1 cellular context compared by ENCODE assay signal in the genomic region with DNA sequence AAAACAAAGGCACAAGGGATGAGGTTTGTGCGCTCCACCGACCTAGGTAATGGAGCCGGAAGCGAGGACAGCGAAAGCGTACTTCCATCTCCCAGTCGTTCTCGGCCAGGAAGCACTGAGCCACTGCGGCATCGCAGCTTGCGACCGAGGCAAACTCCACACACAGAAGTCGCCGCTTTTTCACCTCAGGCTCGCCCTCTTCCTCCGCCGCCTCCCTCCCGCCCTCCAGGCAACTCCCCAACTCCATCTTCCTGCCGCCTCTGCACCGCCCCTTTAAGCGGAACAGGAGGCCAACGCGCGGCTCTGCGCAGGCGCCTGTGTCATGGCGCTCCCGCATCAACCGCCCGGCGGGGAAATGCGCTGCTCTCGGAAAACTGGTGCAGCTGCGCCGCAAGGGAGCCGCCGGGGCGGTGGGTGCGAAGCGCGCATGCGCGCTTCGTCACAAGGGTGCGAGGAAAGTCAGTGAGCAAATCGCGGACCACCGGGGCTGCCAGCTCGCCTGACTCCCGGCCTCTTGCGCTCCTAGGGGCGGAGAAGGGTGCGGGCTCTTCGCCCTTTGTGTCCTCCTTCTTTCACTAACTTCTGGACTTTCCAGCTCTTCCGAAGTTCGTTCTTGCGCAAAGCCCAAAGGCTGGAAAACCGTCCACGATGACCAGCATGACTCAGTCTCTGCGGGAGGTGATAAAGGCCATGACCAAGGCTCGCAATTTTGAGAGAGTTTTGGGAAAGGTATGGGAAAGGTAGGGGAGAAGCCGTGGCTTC.
TF ChIP-seq lines count a peak whose summit lies in the region.

A gene (plus strand): TSS at position 462 of the 762 bp plus-strand sequence. CDS start 187 bp downstream, at position 649.
A gene with protein sequence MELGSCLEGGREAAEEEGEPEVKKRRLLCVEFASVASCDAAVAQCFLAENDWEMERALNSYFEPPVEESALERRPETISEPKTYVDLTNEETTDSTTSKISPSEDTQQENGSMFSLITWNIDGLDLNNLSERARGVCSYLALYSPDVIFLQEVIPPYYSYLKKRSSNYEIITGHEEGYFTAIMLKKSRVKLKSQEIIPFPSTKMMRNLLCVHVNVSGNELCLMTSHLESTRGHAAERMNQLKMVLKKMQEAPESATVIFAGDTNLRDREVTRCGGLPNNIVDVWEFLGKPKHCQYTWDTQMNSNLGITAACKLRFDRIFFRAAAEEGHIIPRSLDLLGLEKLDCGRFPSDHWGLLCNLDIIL (minus strand): TSS at position 284 of the 762 bp plus-strand sequence. CDS start 37 bp downstream, at position 247.

TF ChIP-seq in K562, 482 proteins besides CTCF, POLR2A, EP300 and RAD21 (continued from another document and continues in another):
- TF ChIP-seq, protein P1, sequence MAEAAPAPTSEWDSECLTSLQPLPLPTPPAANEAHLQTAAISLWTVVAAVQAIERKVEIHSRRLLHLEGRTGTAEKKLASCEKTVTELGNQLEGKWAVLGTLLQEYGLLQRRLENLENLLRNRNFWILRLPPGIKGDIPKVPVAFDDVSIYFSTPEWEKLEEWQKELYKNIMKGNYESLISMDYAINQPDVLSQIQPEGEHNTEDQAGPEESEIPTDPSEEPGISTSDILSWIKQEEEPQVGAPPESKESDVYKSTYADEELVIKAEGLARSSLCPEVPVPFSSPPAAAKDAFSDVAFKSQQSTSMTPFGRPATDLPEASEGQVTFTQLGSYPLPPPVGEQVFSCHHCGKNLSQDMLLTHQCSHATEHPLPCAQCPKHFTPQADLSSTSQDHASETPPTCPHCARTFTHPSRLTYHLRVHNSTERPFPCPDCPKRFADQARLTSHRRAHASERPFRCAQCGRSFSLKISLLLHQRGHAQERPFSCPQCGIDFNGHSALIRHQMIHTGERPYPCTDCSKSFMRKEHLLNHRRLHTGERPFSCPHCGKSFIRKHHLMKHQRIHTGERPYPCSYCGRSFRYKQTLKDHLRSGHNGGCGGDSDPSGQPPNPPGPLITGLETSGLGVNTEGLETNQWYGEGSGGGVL (CRISPR knock-in tag; IDR thresholded peaks at IDR 0.05), result no peak
- TF ChIP-seq U2AF1 (optimal IDR thresholded peaks at IDR 0.05; ENCODE audit: low read depth, low read length) (no peak), RBM15 (IDR thresholded peaks at IDR 0.05; ENCODE audit: insufficient read depth, low read length) (no peak), ZNF274 (IDR thresholded peaks at IDR 0.05; ENCODE audit: borderline replicate concordance, low read depth, low read length) (no peak), FOS (IDR thresholded peaks at IDR 0.05; ENCODE audit: extremely low read depth, insufficient read length) (no peak), ATF1 (CRISPR knock-in tag; IDR thresholded peaks at IDR 0.05) (no peak), ATF1 (tag; IDR thresholded peaks at IDR 0.05) (peak; percentile 84), HCFC1 (IDR thresholded peaks at IDR 0.05; ENCODE audit: low read depth, low read length) (peak; percentile 83), PHB2 (IDR thresholded peaks at IDR 0.05; ENCODE audit: low read depth) (no peak), KLF13 (tag; IDR thresholded peaks at IDR 0.05; ENCODE audit: borderline replicate concordance, low read depth) (peak; percentile 43; the same call in 1 of the 2 replicates), POLR2G (IDR thresholded peaks at IDR 0.05; ENCODE audit: low read depth, low read length) (peak; percentile 96), CTBP1 (IDR thresholded peaks at IDR 0.05; ENCODE audit: borderline replicate concordance) (peak; percentile 98), RBM34 (IDR thresholded peaks at IDR 0.05; ENCODE audit: borderline replicate concordance, insufficient read depth, low read length) (no peak), CXXC5 (CRISPR knock-in tag; IDR thresholded peaks at IDR 0.05) (peak; percentile 95), ZNF253 (CRISPR knock-in tag; conservative IDR thresholded peaks at IDR 0.05) (no peak), KLF6 (CRISPR knock-in tag; IDR thresholded peaks at IDR 0.05; ENCODE audit: borderline replicate concordance) (peak; percentile 15; the same call in 1 of the 2 replicates), MCM3 (IDR thresholded peaks at IDR 0.05) (no peak), PHF8 (IDR thresholded peaks at IDR 0.05; ENCODE audit: borderline replicate concordance, low read length) (peak; percentile 96), ZNF444 (CRISPR knock-in tag; IDR thresholded peaks at IDR 0.05) (no peak), CBX1 (IDR thresholded peaks at IDR 0.05; ENCODE audit: low read depth) (peak; percentile 87), KDM5B (IDR thresholded peaks at IDR 0.05; ENCODE audit: insufficient replicate concordance, low read depth, low read length) (peak; percentile 93), KDM1A (IDR thresholded peaks at IDR 0.05) (no peak; a peak in 1 of 4 replicates), ILK (tag; IDR thresholded peaks at IDR 0.05; ENCODE audit: borderline replicate concordance, low read depth) (no peak), RBM39 (optimal IDR thresholded peaks at IDR 0.05; ENCODE audit: low read depth, low read length) (peak; percentile 88), ZBTB8A (IDR thresholded peaks at IDR 0.05; ENCODE audit: partially characterized antibody) (no peak), GABPA (tag; conservative IDR thresholded peaks at IDR 0.05; ENCODE audit: low read depth) (peak; percentile 92), DPF2 (IDR thresholded peaks at IDR 0.05) (peak; percentile 66), ZBTB7A (IDR thresholded peaks at IDR 0.05; ENCODE audit: borderline replicate concordance, control insufficient read depth, low read depth, low read length) (peak; percentile 81; the same call in 1 of the 2 replicates), E2F3 (CRISPR knock-in tag; IDR thresholded peaks at IDR 0.05) (no peak), PTRF (tag; IDR thresholded peaks at IDR 0.05) (no peak), NFXL1 (CRISPR knock-in tag; IDR thresholded peaks at IDR 0.05) (no peak), ZNF347 (CRISPR knock-in tag; IDR thresholded peaks at IDR 0.05; ENCODE audit: low read depth) (no peak)
- TF ChIP-seq, protein P2, sequence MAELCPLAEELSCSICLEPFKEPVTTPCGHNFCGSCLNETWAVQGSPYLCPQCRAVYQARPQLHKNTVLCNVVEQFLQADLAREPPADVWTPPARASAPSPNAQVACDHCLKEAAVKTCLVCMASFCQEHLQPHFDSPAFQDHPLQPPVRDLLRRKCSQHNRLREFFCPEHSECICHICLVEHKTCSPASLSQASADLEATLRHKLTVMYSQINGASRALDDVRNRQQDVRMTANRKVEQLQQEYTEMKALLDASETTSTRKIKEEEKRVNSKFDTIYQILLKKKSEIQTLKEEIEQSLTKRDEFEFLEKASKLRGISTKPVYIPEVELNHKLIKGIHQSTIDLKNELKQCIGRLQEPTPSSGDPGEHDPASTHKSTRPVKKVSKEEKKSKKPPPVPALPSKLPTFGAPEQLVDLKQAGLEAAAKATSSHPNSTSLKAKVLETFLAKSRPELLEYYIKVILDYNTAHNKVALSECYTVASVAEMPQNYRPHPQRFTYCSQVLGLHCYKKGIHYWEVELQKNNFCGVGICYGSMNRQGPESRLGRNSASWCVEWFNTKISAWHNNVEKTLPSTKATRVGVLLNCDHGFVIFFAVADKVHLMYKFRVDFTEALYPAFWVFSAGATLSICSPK (IDR thresholded peaks at IDR 0.05; ENCODE audit: borderline replicate concordance), result 0 out of 2 replicates have a peak, but pooled peaks have one; percentile 35
- TF ChIP-seq, protein P3, sequence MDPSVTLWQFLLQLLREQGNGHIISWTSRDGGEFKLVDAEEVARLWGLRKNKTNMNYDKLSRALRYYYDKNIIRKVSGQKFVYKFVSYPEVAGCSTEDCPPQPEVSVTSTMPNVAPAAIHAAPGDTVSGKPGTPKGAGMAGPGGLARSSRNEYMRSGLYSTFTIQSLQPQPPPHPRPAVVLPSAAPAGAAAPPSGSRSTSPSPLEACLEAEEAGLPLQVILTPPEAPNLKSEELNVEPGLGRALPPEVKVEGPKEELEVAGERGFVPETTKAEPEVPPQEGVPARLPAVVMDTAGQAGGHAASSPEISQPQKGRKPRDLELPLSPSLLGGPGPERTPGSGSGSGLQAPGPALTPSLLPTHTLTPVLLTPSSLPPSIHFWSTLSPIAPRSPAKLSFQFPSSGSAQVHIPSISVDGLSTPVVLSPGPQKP (CRISPR knock-in tag; IDR thresholded peaks at IDR 0.05), result no peak
- TF ChIP-seq, protein P4, sequence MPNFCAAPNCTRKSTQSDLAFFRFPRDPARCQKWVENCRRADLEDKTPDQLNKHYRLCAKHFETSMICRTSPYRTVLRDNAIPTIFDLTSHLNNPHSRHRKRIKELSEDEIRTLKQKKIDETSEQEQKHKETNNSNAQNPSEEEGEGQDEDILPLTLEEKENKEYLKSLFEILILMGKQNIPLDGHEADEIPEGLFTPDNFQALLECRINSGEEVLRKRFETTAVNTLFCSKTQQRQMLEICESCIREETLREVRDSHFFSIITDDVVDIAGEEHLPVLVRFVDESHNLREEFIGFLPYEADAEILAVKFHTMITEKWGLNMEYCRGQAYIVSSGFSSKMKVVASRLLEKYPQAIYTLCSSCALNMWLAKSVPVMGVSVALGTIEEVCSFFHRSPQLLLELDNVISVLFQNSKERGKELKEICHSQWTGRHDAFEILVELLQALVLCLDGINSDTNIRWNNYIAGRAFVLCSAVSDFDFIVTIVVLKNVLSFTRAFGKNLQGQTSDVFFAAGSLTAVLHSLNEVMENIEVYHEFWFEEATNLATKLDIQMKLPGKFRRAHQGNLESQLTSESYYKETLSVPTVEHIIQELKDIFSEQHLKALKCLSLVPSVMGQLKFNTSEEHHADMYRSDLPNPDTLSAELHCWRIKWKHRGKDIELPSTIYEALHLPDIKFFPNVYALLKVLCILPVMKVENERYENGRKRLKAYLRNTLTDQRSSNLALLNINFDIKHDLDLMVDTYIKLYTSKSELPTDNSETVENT (CRISPR knock-in tag; IDR thresholded peaks at IDR 0.05), result peak; percentile 89
- TF ChIP-seq, protein P5, sequence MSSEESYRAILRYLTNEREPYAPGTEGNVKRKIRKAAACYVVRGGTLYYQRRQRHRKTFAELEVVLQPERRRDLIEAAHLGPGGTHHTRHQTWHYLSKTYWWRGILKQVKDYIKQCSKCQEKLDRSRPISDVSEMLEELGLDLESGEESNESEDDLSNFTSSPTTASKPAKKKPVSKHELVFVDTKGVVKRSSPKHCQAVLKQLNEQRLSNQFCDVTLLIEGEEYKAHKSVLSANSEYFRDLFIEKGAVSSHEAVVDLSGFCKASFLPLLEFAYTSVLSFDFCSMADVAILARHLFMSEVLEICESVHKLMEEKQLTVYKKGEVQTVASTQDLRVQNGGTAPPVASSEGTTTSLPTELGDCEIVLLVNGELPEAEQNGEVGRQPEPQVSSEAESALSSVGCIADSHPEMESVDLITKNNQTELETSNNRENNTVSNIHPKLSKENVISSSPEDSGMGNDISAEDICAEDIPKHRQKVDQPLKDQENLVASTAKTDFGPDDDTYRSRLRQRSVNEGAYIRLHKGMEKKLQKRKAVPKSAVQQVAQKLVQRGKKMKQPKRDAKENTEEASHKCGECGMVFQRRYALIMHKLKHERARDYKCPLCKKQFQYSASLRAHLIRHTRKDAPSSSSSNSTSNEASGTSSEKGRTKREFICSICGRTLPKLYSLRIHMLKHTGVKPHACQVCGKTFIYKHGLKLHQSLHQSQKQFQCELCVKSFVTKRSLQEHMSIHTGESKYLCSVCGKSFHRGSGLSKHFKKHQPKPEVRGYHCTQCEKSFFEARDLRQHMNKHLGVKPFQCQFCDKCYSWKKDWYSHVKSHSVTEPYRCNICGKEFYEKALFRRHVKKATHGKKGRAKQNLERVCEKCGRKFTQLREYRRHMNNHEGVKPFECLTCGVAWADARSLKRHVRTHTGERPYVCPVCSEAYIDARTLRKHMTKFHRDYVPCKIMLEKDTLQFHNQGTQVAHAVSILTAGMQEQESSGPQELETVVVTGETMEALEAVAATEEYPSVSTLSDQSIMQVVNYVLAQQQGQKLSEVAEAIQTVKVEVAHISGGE (CRISPR knock-in tag; IDR thresholded peaks at IDR 0.05), result peak; percentile 95 to 99 (median 98)
- TF ChIP-seq, protein P6, sequence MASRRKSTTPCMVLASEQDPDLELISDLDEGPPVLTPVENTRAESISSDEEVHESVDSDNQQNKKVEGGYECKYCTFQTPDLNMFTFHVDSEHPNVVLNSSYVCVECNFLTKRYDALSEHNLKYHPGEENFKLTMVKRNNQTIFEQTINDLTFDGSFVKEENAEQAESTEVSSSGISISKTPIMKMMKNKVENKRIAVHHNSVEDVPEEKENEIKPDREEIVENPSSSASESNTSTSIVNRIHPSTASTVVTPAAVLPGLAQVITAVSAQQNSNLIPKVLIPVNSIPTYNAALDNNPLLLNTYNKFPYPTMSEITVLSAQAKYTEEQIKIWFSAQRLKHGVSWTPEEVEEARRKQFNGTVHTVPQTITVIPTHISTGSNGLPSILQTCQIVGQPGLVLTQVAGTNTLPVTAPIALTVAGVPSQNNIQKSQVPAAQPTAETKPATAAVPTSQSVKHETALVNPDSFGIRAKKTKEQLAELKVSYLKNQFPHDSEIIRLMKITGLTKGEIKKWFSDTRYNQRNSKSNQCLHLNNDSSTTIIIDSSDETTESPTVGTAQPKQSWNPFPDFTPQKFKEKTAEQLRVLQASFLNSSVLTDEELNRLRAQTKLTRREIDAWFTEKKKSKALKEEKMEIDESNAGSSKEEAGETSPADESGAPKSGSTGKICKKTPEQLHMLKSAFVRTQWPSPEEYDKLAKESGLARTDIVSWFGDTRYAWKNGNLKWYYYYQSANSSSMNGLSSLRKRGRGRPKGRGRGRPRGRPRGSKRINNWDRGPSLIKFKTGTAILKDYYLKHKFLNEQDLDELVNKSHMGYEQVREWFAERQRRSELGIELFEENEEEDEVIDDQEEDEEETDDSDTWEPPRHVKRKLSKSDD (conservative IDR thresholded peaks at IDR 0.05; ENCODE audit: low read length), result peak; percentile 78; the same call in 1 of the 2 replicates
- TF ChIP-seq, protein P7, sequence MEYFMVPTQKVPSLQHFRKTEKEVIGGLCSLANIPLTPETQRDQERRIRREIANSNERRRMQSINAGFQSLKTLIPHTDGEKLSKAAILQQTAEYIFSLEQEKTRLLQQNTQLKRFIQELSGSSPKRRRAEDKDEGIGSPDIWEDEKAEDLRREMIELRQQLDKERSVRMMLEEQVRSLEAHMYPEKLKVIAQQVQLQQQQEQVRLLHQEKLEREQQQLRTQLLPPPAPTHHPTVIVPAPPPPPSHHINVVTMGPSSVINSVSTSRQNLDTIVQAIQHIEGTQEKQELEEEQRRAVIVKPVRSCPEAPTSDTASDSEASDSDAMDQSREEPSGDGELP (CRISPR knock-in tag; IDR thresholded peaks at IDR 0.05; ENCODE audit: borderline replicate concordance), result peak; percentile 91; the same call in 1 of the 2 replicates
- TF ChIP-seq, protein P8, sequence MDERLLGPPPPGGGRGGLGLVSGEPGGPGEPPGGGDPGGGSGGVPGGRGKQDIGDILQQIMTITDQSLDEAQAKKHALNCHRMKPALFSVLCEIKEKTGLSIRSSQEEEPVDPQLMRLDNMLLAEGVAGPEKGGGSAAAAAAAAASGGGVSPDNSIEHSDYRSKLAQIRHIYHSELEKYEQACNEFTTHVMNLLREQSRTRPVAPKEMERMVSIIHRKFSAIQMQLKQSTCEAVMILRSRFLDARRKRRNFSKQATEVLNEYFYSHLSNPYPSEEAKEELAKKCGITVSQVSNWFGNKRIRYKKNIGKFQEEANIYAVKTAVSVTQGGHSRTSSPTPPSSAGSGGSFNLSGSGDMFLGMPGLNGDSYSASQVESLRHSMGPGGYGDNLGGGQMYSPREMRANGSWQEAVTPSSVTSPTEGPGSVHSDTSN (CRISPR knock-in tag; IDR thresholded peaks at IDR 0.05; ENCODE audit: low read depth), result no peak
- TF ChIP-seq, protein P8 (tag; conservative IDR thresholded peaks at IDR 0.05; ENCODE audit: low read depth), result no peak
